ENCODE assay signal across 8 cellular contexts in the genomic region with DNA sequence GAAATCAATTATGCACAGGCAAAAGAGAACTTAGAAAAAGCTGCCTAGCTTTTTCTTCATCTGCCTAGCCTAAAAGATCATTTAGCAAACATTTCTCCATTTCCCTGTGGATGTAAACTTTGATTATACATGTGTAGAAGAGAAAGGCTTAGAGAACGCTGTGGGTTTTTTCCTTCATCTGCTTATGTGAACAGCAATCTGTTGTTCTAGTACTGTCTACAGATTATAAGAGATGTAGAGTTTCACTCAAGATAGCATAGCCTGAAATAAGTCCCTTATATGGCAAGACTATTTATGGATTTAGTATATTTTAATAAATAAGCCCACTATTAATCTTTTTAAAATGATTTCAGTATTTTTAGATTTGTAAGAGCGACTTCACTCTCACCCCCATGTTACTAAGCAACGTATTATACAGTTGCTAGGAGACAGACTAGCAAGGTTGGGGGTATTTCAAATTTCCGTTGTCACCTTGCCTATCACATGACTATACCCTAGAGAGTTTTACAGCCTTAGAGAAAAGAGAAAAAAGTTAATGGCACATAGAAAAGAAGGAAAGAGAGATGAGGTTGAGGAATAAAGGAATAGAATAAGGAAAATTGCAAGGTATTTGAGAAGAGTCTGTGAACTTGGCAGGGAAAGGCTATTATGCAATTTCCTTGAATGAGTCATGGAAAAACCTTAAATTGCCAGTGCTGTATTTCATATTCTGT. TPM values are rescaled to one million over a fixed set of nuclear protein-coding genes. Genes with fewer than 3 reads are reported as not detected.
DNase-seq lines count a peak whose midpoint lies in the region; ATAC-seq and TF ChIP-seq lines count a peak whose summit lies in the region.

No MANE protein-coding gene starts in this region.

- ATAC-seq in memory B cell (ENCODE audit: low read depth) (peak; percentile 100), HG03342 (IDR thresholded peaks at IDR 0.05; ENCODE audit: unreplicated experiment) (no peak)

- in situ Hi-C loops in transverse colon (cut with MboI; ENCODE audit: low pct_ligation_motif_present in 1 of 4, low pct_unique_long_range_greater_than_20kb in 1 of 4, low sequenced_read_pairs in 3 of 4) = no loop called here

- TF ChIP-seq CTCF in transverse colon (IDR thresholded peaks at IDR 0.05) = no peak

- no peaks in the 10 kb centered on the region for H3K27me3 ChIP-seq in ectodermal cell (ENCODE audit: control insufficient read depth, insufficient read depth, low read length, poor library complexity, severe bottlenecking)
- H3K27me3 ChIP-seq in transverse colon = no peaks in the 10 kb centered on the region

- H3K27ac ChIP-seq in ectodermal cell (ENCODE audit: insufficient read depth, low read depth, low read length, poor library complexity, severe bottlenecking) = peak overlapping the region; percentile 98
- peak overlapping the region; percentile 74 to 87 (median 80) for H3K27ac ChIP-seq in transverse colon

- 21 to 55% methylated on average over 1 to 4 of the region's 4 CpGs for WGBS in ectodermal cell, 2 experiments
- 0 to 7% methylated on average over 4 of the region's 4 CpGs for WGBS in transverse colon (ENCODE audit: low coverage in 1 of 2), 2 donors

- H3K4me1 Mint-ChIP-seq in memory B cell = peaks cover 6% of the 10 kb centered on the region

- no peaks in the 10 kb centered on the region for H3K9me3 Mint-ChIP-seq in memory B cell

- intact Hi-C loops in transverse colon (cut with DNase I; ENCODE audit: low total_unique reads) = no loop called here

- TF ChIP-seq POLR2A in transverse colon (IDR thresholded peaks at IDR 0.05) = no peak

- H3K36me3 ChIP-seq in ectodermal cell (ENCODE audit: control insufficient read depth, insufficient read depth, low read length) (no peaks in the 10 kb centered on the region), transverse colon (no peaks in the 10 kb centered on the region)

- peaks cover 1% of the 10 kb centered on the region for H3K27me3 Mint-ChIP-seq in memory B cell

- no peaks in the 10 kb centered on the region for H3K9me3 ChIP-seq in ectodermal cell (ENCODE audit: control insufficient read depth, low read length)
- H3K9me3 ChIP-seq in transverse colon = no peaks in the 10 kb centered on the region

- no peaks in the 10 kb centered on the region for H3K36me3 Mint-ChIP-seq in memory B cell

- H3K27ac Mint-ChIP-seq in memory B cell = peak overlapping the region; percentile 30

- DNase-seq in GM03348 (ENCODE audit: low spot score) (peak; percentile 61), NCI-H1092 treated with DMSO at 0.1 percent for 48 hours (lab: John Stamatoyannopoulos, UW) (peak; percentile 91), SIG-M5 (lab: John Stamatoyannopoulos, UW) (peak; percentile 44), memory B cell (ENCODE audit: low spot score in 2 of 2) (peak in 1 of 2 donors; percentile 63), transverse colon (no peak), ureter (ENCODE audit: low spot score) (no peak)

- peak overlapping the region; percentile 0 for H3K4me3 Mint-ChIP-seq in memory B cell

- peaks cover 42% of the 10 kb centered on the region for H3K4me1 ChIP-seq in ectodermal cell (ENCODE audit: control insufficient read depth, insufficient read depth, low read length)
- peaks cover 13 to 21% (median 16%) of the 10 kb centered on the region in 4 donors for H3K4me1 ChIP-seq in transverse colon

- H3K4me3 ChIP-seq in ectodermal cell (ENCODE audit: insufficient read depth, low read depth, low read length) = no peak overlapping the region
- H3K4me3 ChIP-seq in transverse colon = no peak overlapping the region

- TF ChIP-seq EP300 in transverse colon (IDR thresholded peaks at IDR 0.05; ENCODE audit: low read depth) = no peak

RNA-seq across cellular contexts. Expression of gene TUBA1A, which starts 12.2 kb away (rescaled TPM):
- 1,671 TPM for polyA plus RNA-seq in ectodermal cell (2013, experiment 1 of 4)
- polyA plus RNA-seq in ectodermal cell (2013, experiment 2 of 4) = 1,656 TPM
- 1,432 TPM for polyA plus RNA-seq in ectodermal cell (2013, experiment 3 of 4)
- 1,669 TPM for polyA plus RNA-seq in ectodermal cell (2013, experiment 4 of 4)
- total RNA-seq in transverse colon (100 to 1,000 TPM in 2 of 4 donors, 10 to 100 TPM in 2; 77.1 to 201 (median 92.6) TPM), ureter (107 TPM)

Comparison
In these comparisons a context has a peak if more than half of its experiments do, and no peak if none do; other contexts are left out.
1. DNase-seq: peak in GM03348 (single experiment), NCI-H1092 treated with DMSO at 0.1 percent for 48 hours (single experiment) and SIG-M5 (single experiment); none in transverse colon (single experiment) and ureter (single experiment).